In genomic region chr16:28820546-28820945, GRCh38 we compare ENCODE assay signal across 8 cellular contexts. TPM values are rescaled to one million over a fixed set of nuclear protein-coding genes. Genes with fewer than 3 reads are reported as not detected.
A peak's percentile ranks its signal among the peaks of the same experiment; 100 is the strongest.
DNase-seq lines count a peak whose midpoint lies in the region; ATAC-seq and TF ChIP-seq lines count a peak whose summit lies in the region.
"Not testable (repeated sequence)": the region's sequence is repeated elsewhere in the genome, so short reads cannot be mapped to it uniquely, and the experiment has no call there.

No MANE protein-coding gene starts in this region.

- peaks cover 24% of the 10 kb centered on the region for H3K36me3 Mint-ChIP-seq in CD4-positive, alpha-beta T cell (ENCODE audit: low read depth)
- H3K36me3 Mint-ChIP-seq in activated CD8-positive, alpha-beta T cell treated with anti-CD3 and anti-CD28 coated beads for 36 hours (ENCODE audit: low read depth): peaks cover 41% of the 10 kb centered on the region
- H3K36me3 Mint-ChIP-seq in activated naive CD4-positive, alpha-beta T cell treated with anti-CD3 and anti-CD28 coated beads, Interleukin-2, amount 10 ng/mL, durations not matched to agents 7 days and 5 days: peaks cover 30% of the 10 kb centered on the region
- H3K36me3 Mint-ChIP-seq in MCF 10A (ENCODE audit: insufficient read depth, unreplicated experiment): peaks cover 14% of the 10 kb centered on the region
- H3K36me3 Mint-ChIP-seq in immature natural killer cell: not testable (repeated sequence)
- peaks cover 20% of the 10 kb centered on the region for H3K36me3 Mint-ChIP-seq in natural killer cell treated with Interleukin-12 subunit alpha and Interleukin-12 subunit beta and Interleukin-15 and Interleukin-18, amount 100 ng/mL, for 72 hours
- H3K36me3 Mint-ChIP-seq in stimulated activated effector memory CD8-positive, alpha-beta T cell treated with anti-CD3 and anti-CD28 coated beads, Interleukin-12 subunit alpha, Interleukin-12 subunit beta, amount 100 ng/mL, for 72 hours: peaks cover 53% of the 10 kb centered on the region

- not testable (repeated sequence) for BruUV-seq in MCF 10A (replicated peaks; lab: Mats Ljungman, UMichigan)

- peak overlapping the region; percentile 99 for H3K27ac Mint-ChIP-seq in CD4-positive, alpha-beta T cell
- peak overlapping the region; percentile 29 for H3K27ac Mint-ChIP-seq in activated CD8-positive, alpha-beta T cell treated with anti-CD3 and anti-CD28 coated beads for 36 hours
- peak overlapping the region; percentile 42 for H3K27ac Mint-ChIP-seq in activated naive CD4-positive, alpha-beta T cell treated with anti-CD3 and anti-CD28 coated beads, Interleukin-2, amount 10 ng/mL, durations not matched to agents 7 days and 5 days
- H3K27ac Mint-ChIP-seq in MCF 10A (ENCODE audit: low read depth, unreplicated experiment) (peak overlapping the region; percentile 63), immature natural killer cell (peak overlapping the region in 3 of 6 donors; percentile 57 to 85 (median 83))
- H3K27ac Mint-ChIP-seq in natural killer cell treated with Interleukin-12 subunit alpha and Interleukin-12 subunit beta and Interleukin-15 and Interleukin-18, amount 100 ng/mL, for 72 hours: peak overlapping the region; percentile 54 to 85
- peak overlapping the region; percentile 32 for H3K27ac Mint-ChIP-seq in stimulated activated effector memory CD8-positive, alpha-beta T cell treated with anti-CD3 and anti-CD28 coated beads, Interleukin-12 subunit alpha, Interleukin-12 subunit beta, amount 100 ng/mL, for 72 hours

- H3K4me3 Mint-ChIP-seq in CD4-positive, alpha-beta T cell: peak overlapping the region; percentile 83
- peak overlapping the region; percentile 80 for H3K4me3 Mint-ChIP-seq in activated CD8-positive, alpha-beta T cell treated with anti-CD3 and anti-CD28 coated beads for 36 hours
- H3K4me3 Mint-ChIP-seq in activated naive CD4-positive, alpha-beta T cell treated with anti-CD3 and anti-CD28 coated beads, Interleukin-2, amount 10 ng/mL, durations not matched to agents 7 days and 5 days: not testable (repeated sequence)
- peak overlapping the region; percentile 43 for H3K4me3 Mint-ChIP-seq in MCF 10A (ENCODE audit: unreplicated experiment)
- H3K4me3 Mint-ChIP-seq in immature natural killer cell: peak overlapping the region in 4 of 5 donors; percentile 24 to 75 (median 46)
- H3K4me3 Mint-ChIP-seq in natural killer cell treated with Interleukin-12 subunit alpha and Interleukin-12 subunit beta and Interleukin-15 and Interleukin-18, amount 100 ng/mL, for 72 hours: peak overlapping the region; percentile 92
- peak overlapping the region; percentile 90 for H3K4me3 Mint-ChIP-seq in stimulated activated effector memory CD8-positive, alpha-beta T cell treated with anti-CD3 and anti-CD28 coated beads, Interleukin-12 subunit alpha, Interleukin-12 subunit beta, amount 100 ng/mL, for 72 hours

- intact Hi-C loops in CD4-positive, alpha-beta T cell (cut with DNase I, micrococcal nuclease): loop anchor here in 1 of 2 experiments (10.0 kb wide), 1 partner anchor 1174 kb away; the partner anchor contains the start of genes HIRIP3 and INO80E
- intact Hi-C loops in activated CD8-positive, alpha-beta T cell treated with anti-CD3 and anti-CD28 coated beads for 36 hours (cut with micrococcal nuclease): loop anchor here (5.0 kb wide), 1 partner anchor 328 kb away; the partner anchor contains the start of genes APOBR and CLN3
- intact Hi-C loops in MCF 10A (cut with micrococcal nuclease): not testable (repeated sequence)

- POLR2A ChIA-PET in CD4-positive, alpha-beta T cell (lab: Charles Lee): interaction anchor here (2.5 to 4.4 kb wide), 2 partner anchors 25 to 59 kb away, joined by 12 to 85 read pairs; partner anchors contain the start of gene TUFM
- POLR2A ChIA-PET in activated CD8-positive, alpha-beta T cell treated with anti-CD3 and anti-CD28 coated beads for 36 hours (lab: Charles Lee): interaction anchor here (1.2 to 20.4 kb wide), 2 partner anchors 21 to 42 kb away, joined by 4 to 485 read pairs; partner anchors contain the start of gene TUFM
- POLR2A ChIA-PET in MCF 10A (lab: Yijun Ruan, JAX): interaction anchor here (0.6 to 5.4 kb wide), 3 partner anchors 19 to 106 kb away, joined by 4 to 104 read pairs (median 27); partner anchors contain the start of genes RABEP2 and TUFM

- H3K4me1 Mint-ChIP-seq in CD4-positive, alpha-beta T cell (ENCODE audit: low read depth): peaks cover 30% of the 10 kb centered on the region
- H3K4me1 Mint-ChIP-seq in activated CD8-positive, alpha-beta T cell treated with anti-CD3 and anti-CD28 coated beads for 36 hours (ENCODE audit: low read depth): peaks cover 28% of the 10 kb centered on the region
- H3K4me1 Mint-ChIP-seq in activated naive CD4-positive, alpha-beta T cell treated with anti-CD3 and anti-CD28 coated beads, Interleukin-2, amount 10 ng/mL, durations not matched to agents 7 days and 5 days: peaks cover 30% of the 10 kb centered on the region
- H3K4me1 Mint-ChIP-seq in MCF 10A (ENCODE audit: insufficient read depth, unreplicated experiment) (peaks cover 17% of the 10 kb centered on the region), immature natural killer cell (peaks cover 33% of the 10 kb centered on the region in 2 donors)
- H3K4me1 Mint-ChIP-seq in natural killer cell treated with Interleukin-12 subunit alpha and Interleukin-12 subunit beta and Interleukin-15 and Interleukin-18, amount 100 ng/mL, for 72 hours (ENCODE audit: low read depth in 2 of 2): peaks cover 28 to 30% of the 10 kb centered on the region in 2 donors
- H3K4me1 Mint-ChIP-seq in stimulated activated effector memory CD8-positive, alpha-beta T cell treated with anti-CD3 and anti-CD28 coated beads, Interleukin-12 subunit alpha, Interleukin-12 subunit beta, amount 100 ng/mL, for 72 hours: peaks cover 41% of the 10 kb centered on the region

- peaks cover 0 to 15% (median under 1%) of the 10 kb centered on the region in 4 donors for H3K4me1 ChIP-seq in Peyer's patch

- H3K27me3 Mint-ChIP-seq in CD4-positive, alpha-beta T cell; activated CD8-positive, alpha-beta T cell treated with anti-CD3 and anti-CD28 coated beads for 36 hours; activated naive CD4-positive, alpha-beta T cell treated with anti-CD3 and anti-CD28 coated beads, Interleukin-2, amount 10 ng/mL, durations not matched to agents 7 days and 5 days; MCF 10A (ENCODE audit: insufficient read depth, unreplicated experiment); natural killer cell treated with Interleukin-12 subunit alpha and Interleukin-12 subunit beta and Interleukin-15 and Interleukin-18, amount 100 ng/mL, for 72 hours: not testable (repeated sequence)
- H3K27me3 Mint-ChIP-seq in immature natural killer cell (ENCODE audit: low read depth in 3 of 3): peaks cover 14 to 27% (median 22%) of the 10 kb centered on the region in 3 donors

- not testable (repeated sequence) for H3K27ac ChIP-seq in CD4-positive, alpha-beta T cell (ENCODE audit: low read depth, low read length)
- H3K27ac ChIP-seq in Peyer's patch: peak overlapping the region in 3 of 4 donors; percentile 62 to 91 (median 82)

- H3K27me3 ChIP-seq in CD4-positive, alpha-beta T cell (ENCODE audit: control insufficient read depth, insufficient read depth, low read length); Peyer's patch: not testable (repeated sequence)

- not testable (repeated sequence) for H3K36me3 ChIP-seq in Peyer's patch

- H3K4me3 ChIP-seq in Peyer's patch: peak overlapping the region in 1 of 4 donors; percentile 18

- H3K9me3 ChIP-seq in CD4-positive, alpha-beta T cell (ENCODE audit: control insufficient read depth, low read length); Peyer's patch: not testable (repeated sequence)

- DNase-seq in CD4-positive, alpha-beta T cell; Peyer's patch; activated CD8-positive, alpha-beta T cell treated with anti-CD3 and anti-CD28 coated beads for 36 hours; activated naive CD4-positive, alpha-beta T cell treated with anti-CD3 and anti-CD28 coated beads, Interleukin-2, amount 10 ng/mL, durations not matched to agents 7 days and 5 days; MCF 10A (ENCODE audit: unreplicated experiment); immature natural killer cell; natural killer cell treated with Interleukin-12 subunit alpha and Interleukin-12 subunit beta and Interleukin-15 and Interleukin-18, amount 100 ng/mL, for 72 hours (ENCODE audit: low spot score); stimulated activated effector memory CD8-positive, alpha-beta T cell treated with anti-CD3 and anti-CD28 coated beads, Interleukin-12 subunit alpha, Interleukin-12 subunit beta, amount 100 ng/mL, for 72 hours (ENCODE audit: low spot score in 2 of 2): not testable (repeated sequence)

- CTCF ChIA-PET in CD4-positive, alpha-beta T cell (lab: Charles Lee): interaction anchor here (2.4 kb wide), 1 partner anchor 26 kb away, joined by 6 read pairs; no protein-coding TSS in a partner anchor
- CTCF ChIA-PET in activated CD8-positive, alpha-beta T cell treated with anti-CD3 and anti-CD28 coated beads for 36 hours (lab: Charles Lee); activated naive CD4-positive, alpha-beta T cell treated with anti-CD3 and anti-CD28 coated beads, Interleukin-2, amount 10 ng/mL, durations not matched to agents 7 days and 5 days (lab: Charles Lee): not testable (repeated sequence)
- CTCF ChIA-PET in MCF 10A (lab: Yijun Ruan, JAX): interaction anchor here (0.6 kb wide), 1 partner anchor 157 kb away, joined by 3 read pairs; no protein-coding TSS in a partner anchor

- H3K9me3 Mint-ChIP-seq in CD4-positive, alpha-beta T cell; activated CD8-positive, alpha-beta T cell treated with anti-CD3 and anti-CD28 coated beads for 36 hours; activated naive CD4-positive, alpha-beta T cell treated with anti-CD3 and anti-CD28 coated beads, Interleukin-2, amount 10 ng/mL, durations not matched to agents 7 days and 5 days; MCF 10A (ENCODE audit: unreplicated experiment); immature natural killer cell; natural killer cell treated with Interleukin-12 subunit alpha and Interleukin-12 subunit beta and Interleukin-15 and Interleukin-18, amount 100 ng/mL, for 72 hours; stimulated activated effector memory CD8-positive, alpha-beta T cell treated with anti-CD3 and anti-CD28 coated beads, Interleukin-12 subunit alpha, Interleukin-12 subunit beta, amount 100 ng/mL, for 72 hours: not testable (repeated sequence)

- not testable (repeated sequence) for TF ChIP-seq CTCF in CD4-positive, alpha-beta T cell (IDR thresholded peaks at IDR 0.05); Peyer's patch (IDR thresholded peaks at IDR 0.05); activated CD8-positive, alpha-beta T cell treated with anti-CD3 and anti-CD28 coated beads for 36 hours (IDR thresholded peaks at IDR 0.05); MCF 10A (IDR thresholded peaks at IDR 0.05; ENCODE audit: unreplicated experiment)

- not testable (repeated sequence) for ATAC-seq in CD4-positive, alpha-beta T cell (ENCODE audit: poor library complexity); activated CD8-positive, alpha-beta T cell treated with anti-CD3 and anti-CD28 coated beads for 36 hours; natural killer cell treated with Interleukin-12 subunit alpha and Interleukin-12 subunit beta and Interleukin-15 and Interleukin-18, amount 100 ng/mL, for 72 hours; stimulated activated effector memory CD8-positive, alpha-beta T cell treated with anti-CD3 and anti-CD28 coated beads, Interleukin-12 subunit alpha, Interleukin-12 subunit beta, amount 100 ng/mL, for 72 hours

- not testable (repeated sequence) for TF ChIP-seq POLR2A in Peyer's patch (IDR thresholded peaks at IDR 0.05)

RNA-seq across cellular contexts. Expression of gene ATXN2L, which starts 2.3 kb away (rescaled TPM):
- 100 to 1,000 TPM; 292 to 304 TPM for total RNA-seq in CD4-positive, alpha-beta T cell
- total RNA-seq in Peyer's patch (100 to 1,000 TPM in 3 of 4 donors, 10 to 100 TPM in 1; 93.9 to 208 (median 160) TPM), MCF 10A (2022) (245 and 251 TPM in 2 replicates)
- total RNA-seq in activated CD8-positive, alpha-beta T cell treated with anti-CD3 and anti-CD28 coated beads for 36 hours: 100 to 1,000 TPM; 322 to 333 TPM
- polyA plus RNA-seq in immature natural killer cell: 10 to 100 TPM in 1 of 3 donors, 1 to 10 TPM in 2; 3.0 to 28.5 (median 9.7) TPM
- 100 to 1,000 TPM; 263 to 336 TPM for total RNA-seq in natural killer cell treated with Interleukin-12 subunit alpha and Interleukin-12 subunit beta and Interleukin-15 and Interleukin-18, amount 100 ng/mL, for 72 hours

RNA-seq across cellular contexts. Expression of gene TUFM, which starts 25.6 kb away (rescaled TPM):
- total RNA-seq in CD4-positive, alpha-beta T cell: 100 to 1,000 TPM; 102 to 103 TPM
- 100 to 1,000 TPM; 125 to 157 (median 131) TPM for total RNA-seq in Peyer's patch
- 100 to 1,000 TPM; 309 to 323 TPM for total RNA-seq in activated CD8-positive, alpha-beta T cell treated with anti-CD3 and anti-CD28 coated beads for 36 hours
- 184 and 198 TPM in 2 replicates for total RNA-seq in MCF 10A (2022)
- 100 to 1,000 TPM; 149 to 206 (median 153) TPM for polyA plus RNA-seq in immature natural killer cell
- 100 to 1,000 TPM; 183 to 358 TPM for total RNA-seq in natural killer cell treated with Interleukin-12 subunit alpha and Interleukin-12 subunit beta and Interleukin-15 and Interleukin-18, amount 100 ng/mL, for 72 hours

RNA-seq across cellular contexts. Expression of gene SH2B1, which starts 43.1 kb away (rescaled TPM):
- 10 to 100 TPM; 50.6 to 58.9 TPM for total RNA-seq in CD4-positive, alpha-beta T cell
- total RNA-seq in Peyer's patch (10 to 100 TPM; 34.7 to 94.9 (median 78.8) TPM), MCF 10A (2022) (27.3 and 31.5 TPM in 2 replicates)
- 10 to 100 TPM; 31.2 to 31.5 TPM for total RNA-seq in activated CD8-positive, alpha-beta T cell treated with anti-CD3 and anti-CD28 coated beads for 36 hours
- polyA plus RNA-seq in immature natural killer cell: 1 to 10 TPM; 1.4 to 3.0 (median 1.6) TPM
- total RNA-seq in natural killer cell treated with Interleukin-12 subunit alpha and Interleukin-12 subunit beta and Interleukin-15 and Interleukin-18, amount 100 ng/mL, for 72 hours: 10 to 100 TPM; 41.6 to 82.8 TPM

RNA-seq across cellular contexts. Expression of gene ATP2A1, which starts 57.7 kb away (rescaled TPM):
- under 1 TPM; 0.56 to 0.77 TPM for total RNA-seq in CD4-positive, alpha-beta T cell
- total RNA-seq in Peyer's patch (100 to 1,000 TPM in 1 of 4 donors, 1 to 10 TPM in 1, under 1 TPM in 1, not detected in 1; 0.35 to 142 (median 2.0) TPM), MCF 10A (2022) (0.23 and 1.7 TPM in 2 replicates)
- 1 to 10 TPM; 2.1 to 2.5 TPM for total RNA-seq in activated CD8-positive, alpha-beta T cell treated with anti-CD3 and anti-CD28 coated beads for 36 hours
- under 1 TPM in 1 of 3 donors, not detected in 2; 0.31 TPM for polyA plus RNA-seq in immature natural killer cell
- total RNA-seq in natural killer cell treated with Interleukin-12 subunit alpha and Interleukin-12 subunit beta and Interleukin-15 and Interleukin-18, amount 100 ng/mL, for 72 hours: 1 to 10 TPM; 1.4 to 5.0 TPM
